10 cellular contexts compared by ENCODE assay signal in genomic region chr2:7825591-7826312, GRCh38.
A peak's percentile ranks its signal among the peaks of the same experiment; 100 is the strongest.
DNase-seq lines count a peak whose midpoint lies in the region; ATAC-seq and FAIRE-seq lines count a peak whose summit lies in the region.
"Had no signal": no experiment of that assay in that cellular context is flagged by ENCODE, and none has a peak within 500 bp of the region (broad histone marks: within the 10 kb centered on the region; RNA-seq: fewer than 3 reads in every experiment).

No MANE protein-coding gene starts in this region.

- H4K8ac ChIP-seq in trophoblast cell (ENCODE audit: low read depth, low read length) = no peak overlapping the region

- H2BK120ac ChIP-seq in trophoblast cell (ENCODE audit: insufficient read depth, low read length, poor library complexity) = no peak overlapping the region

- H3K18ac ChIP-seq in trophoblast cell (ENCODE audit: low read length) = no peak overlapping the region

- no peak overlapping the region for H3K4me3 ChIP-seq in trophoblast cell (ENCODE audit: low read depth, low read length)
- H3K4me3 ChIP-seq: right lobe of liver had no signal

- WGBS in trophoblast cell (ENCODE audit: extremely low coverage, insufficient coverage, insufficient read length) = no CpG with 5 or more reads among the region's 9 CpGs

- no peak overlapping the region for H3K23ac ChIP-seq in trophoblast cell (ENCODE audit: low read length)

- intact Hi-C loops in activated T-helper 1 cell treated with anti-CD3 and anti-CD28 coated beads, Interleukin-12 subunit alpha, Interleukin-12 subunit beta, Interleukin-2, Interleukin-4 antibody, amounts not matched to agents 30 ng/mL and 10 ng/mL and 1 ng/mL, durations not matched to agents 14 hours and 24 hours and 36 hours (cut with micrococcal nuclease) = loop anchor here (1.0 to 5.0 kb wide), 23 partner anchors 23 to 856 kb away; no protein-coding TSS in a partner anchor

- H4K12ac ChIP-seq in trophoblast cell (ENCODE audit: low read depth, low read length) = no peak overlapping the region

- H3K79me2 ChIP-seq in trophoblast cell (ENCODE audit: control insufficient read depth, insufficient read depth, low read length, poor library complexity) = no peaks in the 10 kb centered on the region

- no peak overlapping the region for H2BK5ac ChIP-seq in trophoblast cell (ENCODE audit: low read depth, low read length, poor library complexity)

- no peaks in the 10 kb centered on the region for H3K4me1 ChIP-seq in trophoblast cell (ENCODE audit: control insufficient read depth in 1 of 2, insufficient read depth in 2 of 2, low read length in 2 of 2)
- H3K4me1 ChIP-seq: right lobe of liver had no signal

- peaks cover 14% of the 10 kb centered on the region for H3K9me3 Mint-ChIP-seq in activated T-helper 1 cell treated with anti-CD3 and anti-CD28 coated beads, Interleukin-12 subunit alpha, Interleukin-12 subunit beta, Interleukin-2, Interleukin-4 antibody, amounts not matched to agents 30 ng/mL and 10 ng/mL and 1 ng/mL, durations not matched to agents 14 hours and 24 hours and 36 hours

- no peaks in the 10 kb centered on the region for H3K27me3 ChIP-seq in trophoblast cell (ENCODE audit: insufficient read depth, low read length)
- H3K27me3 ChIP-seq: right lobe of liver had no signal

- ATAC-seq in GM18519 (IDR thresholded peaks at IDR 0.05; ENCODE audit: low FRiP score, unreplicated experiment) (peak; percentile 91), HG02885 (IDR thresholded peaks at IDR 0.05; ENCODE audit: poor library complexity, unreplicated experiment) (peak; percentile 97)

- peak overlapping the region; percentile 32 for H3K27ac ChIP-seq in trophoblast cell (ENCODE audit: low read depth, low read length)
- H3K27ac ChIP-seq: right lobe of liver had no signal

- H3K4me3 Mint-ChIP-seq in activated T-helper 1 cell treated with anti-CD3 and anti-CD28 coated beads, Interleukin-12 subunit alpha, Interleukin-12 subunit beta, Interleukin-2, Interleukin-4 antibody, amounts not matched to agents 30 ng/mL and 10 ng/mL and 1 ng/mL, durations not matched to agents 14 hours and 24 hours and 36 hours = peak overlapping the region; percentile 23

- H2AK5ac ChIP-seq in trophoblast cell (ENCODE audit: low read length) = no peak overlapping the region

- DNase-seq in activated T-helper 1 cell treated with anti-CD3 and anti-CD28 coated beads, Interleukin-12 subunit alpha, Interleukin-12 subunit beta, Interleukin-2, Interleukin-4 antibody, amounts not matched to agents 30 ng/mL and 10 ng/mL and 1 ng/mL, durations not matched to agents 14 hours and 24 hours and 36 hours (ENCODE audit: low spot score) = peak; percentile 55
- peak in 1 of 2 donors; percentile 35 for DNase-seq in trophoblast cell
- DNase-seq in mucosa of gallbladder (ENCODE audit: low spot score) = no peak
- no peak for DNase-seq in frontal cortex (ENCODE audit: low spot score in 2 of 2)
- no peak for DNase-seq in NCI-H1048 (lab: John Stamatoyannopoulos, UW)
- no peak for DNase-seq in NCI-H2081 treated with DMSO at 0.1 percent for 48 hours (lab: John Stamatoyannopoulos, UW)
- DNase-seq: right lobe of liver had no signal

- H3K79me1 ChIP-seq in trophoblast cell (ENCODE audit: low read length) = no peaks in the 10 kb centered on the region

- H4K91ac ChIP-seq in trophoblast cell (ENCODE audit: low read depth, low read length) = no peak overlapping the region

- peaks cover 9% of the 10 kb centered on the region for H3K36me3 Mint-ChIP-seq in activated T-helper 1 cell treated with anti-CD3 and anti-CD28 coated beads, Interleukin-12 subunit alpha, Interleukin-12 subunit beta, Interleukin-2, Interleukin-4 antibody, amounts not matched to agents 30 ng/mL and 10 ng/mL and 1 ng/mL, durations not matched to agents 14 hours and 24 hours and 36 hours (ENCODE audit: low read depth)

- H3K36me3 ChIP-seq in trophoblast cell (ENCODE audit: control insufficient read depth in 1 of 2, insufficient read depth in 2 of 2, low read length in 2 of 2) = no peaks in the 10 kb centered on the region
- H3K36me3 ChIP-seq: right lobe of liver had no signal

- FAIRE-seq in frontal cortex (lab: Jason Lieb, UNC) = no peak
- FAIRE-seq: H1 had no signal

- no peak overlapping the region for H3K14ac ChIP-seq in trophoblast cell (ENCODE audit: low read length)

- H3K9ac ChIP-seq in trophoblast cell (ENCODE audit: low read length) = no peak overlapping the region

- peak overlapping the region; percentile 97 for H3K27ac Mint-ChIP-seq in activated T-helper 1 cell treated with anti-CD3 and anti-CD28 coated beads, Interleukin-12 subunit alpha, Interleukin-12 subunit beta, Interleukin-2, Interleukin-4 antibody, amounts not matched to agents 30 ng/mL and 10 ng/mL and 1 ng/mL, durations not matched to agents 14 hours and 24 hours and 36 hours

- H2AFZ ChIP-seq in trophoblast cell (ENCODE audit: insufficient read depth, low read length, poor library complexity) = no peak overlapping the region

- H3K4me1 Mint-ChIP-seq in activated T-helper 1 cell treated with anti-CD3 and anti-CD28 coated beads, Interleukin-12 subunit alpha, Interleukin-12 subunit beta, Interleukin-2, Interleukin-4 antibody, amounts not matched to agents 30 ng/mL and 10 ng/mL and 1 ng/mL, durations not matched to agents 14 hours and 24 hours and 36 hours (ENCODE audit: low read depth) = peaks cover 41% of the 10 kb centered on the region

- H3K9me3 ChIP-seq in trophoblast cell (ENCODE audit: insufficient read depth, low read depth, low read length) = peaks cover 3% of the 10 kb centered on the region
- H3K9me3 ChIP-seq: right lobe of liver had no signal

- no peak overlapping the region for H2BK12ac ChIP-seq in trophoblast cell (ENCODE audit: low read length)

- H3K4ac ChIP-seq in trophoblast cell (ENCODE audit: low read depth, low read length) = no peak overlapping the region

- H3K4me2 ChIP-seq in trophoblast cell (ENCODE audit: low read length) = no peak overlapping the region

- H3K27me3 Mint-ChIP-seq in activated T-helper 1 cell treated with anti-CD3 and anti-CD28 coated beads, Interleukin-12 subunit alpha, Interleukin-12 subunit beta, Interleukin-2, Interleukin-4 antibody, amounts not matched to agents 30 ng/mL and 10 ng/mL and 1 ng/mL, durations not matched to agents 14 hours and 24 hours and 36 hours (ENCODE audit: insufficient read depth) = peaks cover 4% of the 10 kb centered on the region
